ENCODE assay signal across 17 cellular contexts in genomic region chr11:120212926-120213325, GRCh38. TPM values are rescaled to one million over a fixed set of nuclear protein-coding genes. Genes with fewer than 3 reads are reported as not detected.
DNase-seq lines count a peak whose midpoint lies in the region; ATAC-seq, FAIRE-seq and TF ChIP-seq lines count a peak whose summit lies in the region.
"Had no signal": no experiment of that assay in that cellular context is flagged by ENCODE, and none has a peak within 500 bp of the region (broad histone marks: within the 10 kb centered on the region; RNA-seq: fewer than 3 reads in every experiment).

No MANE protein-coding gene starts in this region.

- FAIRE-seq in small intestine (lab: Jason Lieb, UNC): no peak

- H3K36me3 ChIP-seq in ascending aorta (no peaks in the 10 kb centered on the region), iPS-20b (ENCODE audit: insufficient read depth, low read depth, low read length) (no peaks in the 10 kb centered on the region), small intestine (ENCODE audit: control insufficient read depth in 2 of 2, insufficient read depth in 2 of 2, low read length in 2 of 2) (peaks cover 0 to 2% of the 10 kb centered on the region in 2 donors)

- H3K27me3 Mint-ChIP-seq in WTC11 (ENCODE audit: low read depth): peaks cover 94% of the 10 kb centered on the region

- peak; percentile 10 for DNase-seq in ELR (ENCODE audit: low read depth)
- DNase-seq in ascending aorta (ENCODE audit: low spot score in 2 of 2): no peak
- DNase-seq in small intestine: peak; percentile 83
- DNase-seq in WTC11 (ENCODE audit: low spot score): no peak
- DNase-seq in KG1 (lab: John Stamatoyannopoulos, UW): no peak
- no peak for DNase-seq in amniotic stem cell (lab: John Stamatoyannopoulos, UW)
- DNase-seq: activated CD8-positive, alpha-beta T cell treated with anti-CD3 and anti-CD28 coated beads, Interleukin-2, amount 10 ng/mL, durations not matched to agents 7 days and 5 days; DMS53; H9; NCI-H2029 treated with DMSO at 0.1 percent for 48 hours; stimulated activated CD8-positive, alpha-beta memory T cell treated with anti-CD3 and anti-CD28 coated beads, Interleukin-4, amount 100 ng/mL, for 48 hours had no signal

- H3K4me1 Mint-ChIP-seq in WTC11: peaks cover 28% of the 10 kb centered on the region

- H3K27ac ChIP-seq in ascending aorta (peak overlapping the region in 1 of 2 donors; percentile 41), iPS-20b (ENCODE audit: low read length) (no peak overlapping the region), small intestine (ENCODE audit: low read depth in 1 of 2, low read length in 1 of 2) (peak overlapping the region; percentile 88 to 92)
- H3K27ac ChIP-seq: HL-60 had no signal

- H3K36me3 Mint-ChIP-seq in WTC11: no peaks in the 10 kb centered on the region

- no peak overlapping the region for H3K4me3 Mint-ChIP-seq in WTC11

- H3K9me3 Mint-ChIP-seq in WTC11: no peaks in the 10 kb centered on the region
- H3K9me3 Mint-ChIP-seq: central memory CD8-positive, alpha-beta T cell; H9 had no signal

- CTCF ChIA-PET in WTC11 (lab: Charles Lee): interaction anchor here (0.7 to 5.0 kb wide), 10 partner anchors 12 to 90 kb away, joined by 3 to 28 read pairs (median 6); partner anchors contain the start of gene POU2F3

- intact Hi-C loops in ascending aorta (cut with DNase I): no loop called here

- H3K4me3 ChIP-seq in ascending aorta (peak overlapping the region; percentile 67 to 75), iPS-20b (ENCODE audit: low read length) (peak overlapping the region; percentile 34; the same call in 1 of the 2 replicates), small intestine (ENCODE audit: low read depth in 1 of 2, low read length in 2 of 2) (peak overlapping the region; percentile 64 to 96)

- H3K27ac Mint-ChIP-seq in WTC11: no peak overlapping the region
- H3K27ac Mint-ChIP-seq: activated CD8-positive, alpha-beta T cell treated with anti-CD3 and anti-CD28 coated beads, Interleukin-2, amount 10 ng/mL, durations not matched to agents 7 days and 5 days; progenitor cell of endocrine pancreas had no signal

- H3K4me1 ChIP-seq in ascending aorta (peaks cover 0 to 9% of the 10 kb centered on the region in 2 donors), iPS-20b (ENCODE audit: insufficient read depth, low read length) (peaks cover 13% of the 10 kb centered on the region; the same call in 1 of the 2 replicates), small intestine (ENCODE audit: control insufficient read depth in 2 of 2, insufficient read depth in 1 of 2, low read depth in 1 of 2, low read length in 1 of 2) (peaks cover 5 to 19% of the 10 kb centered on the region in 2 donors)

- ATAC-seq in WTC11 (no peak), GM21576 (IDR thresholded peaks at IDR 0.05; ENCODE audit: unreplicated experiment) (no peak)
- ATAC-seq: activated CD8-positive, alpha-beta T cell treated with anti-CD3 and anti-CD28 coated beads, Interleukin-2, amount 10 ng/mL, durations not matched to agents 7 days and 5 days had no signal

- no peaks in the 10 kb centered on the region for H3K27me3 ChIP-seq in ascending aorta
- H3K27me3 ChIP-seq in iPS-20b (ENCODE audit: insufficient read depth, low read length): peaks cover 95% of the 10 kb centered on the region
- no peaks in the 10 kb centered on the region for H3K27me3 ChIP-seq in small intestine (ENCODE audit: control insufficient read depth in 2 of 2, insufficient read depth in 2 of 2, low read length in 2 of 2)

- no peak overlapping the region for H3K9ac ChIP-seq in iPS-20b (ENCODE audit: low read depth, low read length)

- WGBS in small intestine, 3 donors: 12 to 48% (median 40%) methylated on average over 2 of the region's 2 CpGs

- TF ChIP-seq CTCF in ascending aorta (IDR thresholded peaks at IDR 0.05): no peak
- TF ChIP-seq CTCF in WTC11 (IDR thresholded peaks at IDR 0.05): no peak

- POLR2A ChIA-PET in WTC11 (lab: Charles Lee): interaction anchor here (0.6 to 1.1 kb wide), 2 partner anchors 9 to 33 kb away, joined by 3 to 4 read pairs; no protein-coding TSS in a partner anchor

- H3K9me3 ChIP-seq in ascending aorta: no peaks in the 10 kb centered on the region
- H3K9me3 ChIP-seq in iPS-20b (ENCODE audit: insufficient read depth, low read depth, low read length): no peaks in the 10 kb centered on the region
- no peaks in the 10 kb centered on the region for H3K9me3 ChIP-seq in small intestine (ENCODE audit: control insufficient read depth, low read depth)

TF ChIP-seq in WTC11, 78 proteins besides CTCF, POLR2A, EP300 and RAD21:
- TF ChIP-seq NFYB (CRISPR knock-in tag; conservative IDR thresholded peaks at IDR 0.05; ENCODE audit: low read depth) (no peak), JAZF1 (CRISPR knock-in tag; IDR thresholded peaks at IDR 0.05) (no peak)

RNA-seq across cellular contexts. Expression of gene OAF, which starts 2.1 kb away (rescaled TPM):
- 216 TPM for total RNA-seq in ascending aorta
- polyA plus RNA-seq in small intestine: 10 to 100 TPM; 33.0 to 66.0 (median 64.3) TPM
- total RNA-seq in WTC11 (2021): 3.2 to 5.6 TPM (median 4.2 TPM) in 3 replicates

RNA-seq across cellular contexts. Expression of gene POU2F3, which starts 27.0 kb away (rescaled TPM):
- total RNA-seq in ascending aorta (not detected), WTC11 (2021) (0.37 to 0.78 TPM (median 0.61 TPM) in 3 replicates)
- 1 to 10 TPM; 1.4 to 1.6 (median 1.4) TPM for polyA plus RNA-seq in small intestine
- total RNA-seq: activated CD8-positive, alpha-beta T cell treated with anti-CD3 and anti-CD28 coated beads, Interleukin-2, amount 10 ng/mL, durations not matched to agents 7 days and 5 days; progenitor cell of endocrine pancreas; SK-MEL-5 had no signal

Comparison
In these comparisons a context has a peak if more than half of its experiments do, and no peak if none do; other contexts are left out.
1. DNase-seq: peak in ELR (single experiment) and small intestine (single experiment); none in ascending aorta (0 of 2), WTC11 (single experiment), KG1 (single experiment) and amniotic stem cell (single experiment).
2. RNA of gene OAF, which starts 2.1 kb away (total RNA-seq): 216 TPM in ascending aorta (single experiment); 3.2 to 5.6 TPM in WTC11; every median in the first group is over 10 times any median in the second.
3. Peak in every context shown above with its lines, with median percentiles within 50 percentile points of each other: H3K4me3 ChIP-seq.